Comparison of ENCODE assay signal across 1 cellular context in genomic region chr14:60618200-60618599, GRCh38.
TF ChIP-seq lines count a peak whose summit lies in the region.

No MANE protein-coding gene starts in this region.

TF ChIP-seq in H1, 55 proteins besides CTCF, POLR2A, EP300 and RAD21 (continued from another document):
- TF ChIP-seq CHD7 (IDR thresholded peaks at IDR 0.05; ENCODE audit: insufficient replicate concordance, low read length) (no peak), EGR1 (IDR thresholded peaks at IDR 0.05; ENCODE audit: borderline replicate concordance, low read depth, low read length) (no peak), GTF2F1 (IDR thresholded peaks at IDR 0.05; ENCODE audit: borderline replicate concordance, low read depth, low read length) (no peak), HDAC2 (IDR thresholded peaks at IDR 0.05; ENCODE audit: borderline replicate concordance in 1 of 2, low read depth in 2 of 2, low read length in 2 of 2) (no peak), TAF1 (IDR thresholded peaks at IDR 0.05; ENCODE audit: low read depth, low read length) (no peak), CEBPB (IDR thresholded peaks at IDR 0.05; ENCODE audit: low read depth, low read length) (no peak)
